In genomic region chr12:27424631-27425230, GRCh38 we compare ENCODE assay signal across 8 cellular contexts. TPM values are rescaled to one million over a fixed set of nuclear protein-coding genes. Genes with fewer than 3 reads are reported as not detected.
DNase-seq lines count a peak whose midpoint lies in the region; TF ChIP-seq lines count a peak whose summit lies in the region.

No MANE protein-coding gene starts in this region.

- TF ChIP-seq CTCF in brain microvascular endothelial cell (IDR thresholded peaks at IDR 0.05; ENCODE audit: low read depth, low read length, missing control alignments): peak; percentile 71
- TF ChIP-seq CTCF in uterus (IDR thresholded peaks at IDR 0.05): peak; percentile 42 to 59 (median 57)
- no peak for TF ChIP-seq CTCF in lower leg skin (IDR thresholded peaks at IDR 0.05)

- in situ Hi-C loops in brain microvascular endothelial cell (cut with HindIII; ENCODE audit: low pct_ligation_motif_present, low sequenced_read_pairs): no loop called here

- no peaks in the 10 kb centered on the region for H3K36me3 ChIP-seq in brain microvascular endothelial cell (replicated peaks)
- H3K36me3 ChIP-seq in uterus: no peaks in the 10 kb centered on the region

- DNase-seq in NCI-H146 (lab: John Stamatoyannopoulos, UW) (peak; percentile 12), NCI-H146 treated with DMSO at 0.1 percent for 48 hours (lab: John Stamatoyannopoulos, UW; ENCODE audit: unreplicated experiment) (no peak), MV-4-11 (lab: John Stamatoyannopoulos, UW) (peak; percentile 68), brain microvascular endothelial cell (peak; percentile 47), kidney glomerular epithelial cell (lab: John Stamatoyannopoulos, UW) (peak; percentile 52), uterus (peak; percentile 15 to 26), lower leg skin (ENCODE audit: low spot score in 2 of 2) (no peak)
- DNase-seq in activated CD8-positive, alpha-beta memory T cell treated with anti-CD3 and anti-CD28 coated beads, Interleukin-2, amount 50 U/mL, for 4 hours: no peak

- no peaks in the 10 kb centered on the region for H3K9me3 ChIP-seq in uterus

- H3K4me3 ChIP-seq in brain microvascular endothelial cell (ENCODE audit: low read depth, low read length): no peak overlapping the region
- H3K4me3 ChIP-seq in uterus: no peak overlapping the region
- H3K4me3 ChIP-seq in lower leg skin (ENCODE audit: low read depth, poor library complexity, severe bottlenecking): no peak overlapping the region

- H3K27me3 ChIP-seq in brain microvascular endothelial cell (replicated peaks) (no peaks in the 10 kb centered on the region), uterus (no peaks in the 10 kb centered on the region)

- intact Hi-C loops in uterus (cut with DNase I; ENCODE audit: low total_unique reads) (no loop called here), lower leg skin (cut with DNase I; ENCODE audit: low total_unique reads) (no loop called here)

- WGBS in lower leg skin, 2 donors: 64 to 69% methylated on average over 4 of the region's 4 CpGs

- H3K27ac ChIP-seq in brain microvascular endothelial cell (no peak overlapping the region), uterus (no peak overlapping the region)

- H3K4me1 ChIP-seq in uterus: no peaks in the 10 kb centered on the region

- no peak for TF ChIP-seq POLR2A in uterus (IDR thresholded peaks at IDR 0.05)
- no peak for TF ChIP-seq POLR2A in lower leg skin (IDR thresholded peaks at IDR 0.05)

RNA-seq across cellular contexts. Expression of gene SMCO2, which starts 21.8 kb away (rescaled TPM):
- total RNA-seq in uterus (not detected), lower leg skin (not detected)

Comparison
In these comparisons a context has a peak if more than half of its experiments do, and no peak if none do; other contexts are left out.
1. DNase-seq: peak in NCI-H146 (single experiment), MV-4-11 (single experiment), brain microvascular endothelial cell (single experiment), kidney glomerular epithelial cell (single experiment) and uterus (2 of 2); none in NCI-H146 treated with DMSO at 0.1 percent for 48 hours (single experiment), activated CD8-positive, alpha-beta memory T cell treated with anti-CD3 and anti-CD28 coated beads, Interleukin-2, amount 50 U/mL, for 4 hours (single experiment) and lower leg skin (0 of 2).
2. CTCF ChIP-seq: peak in brain microvascular endothelial cell (single experiment) and uterus (4 of 4); none in lower leg skin (0 of 3).